8 cellular contexts compared by ENCODE assay signal in genomic region chr1:202144510-202145324, GRCh38. TPM values are rescaled to one million over a fixed set of nuclear protein-coding genes. Genes with fewer than 3 reads are reported as not detected.
DNase-seq lines count a peak whose midpoint lies in the region; ATAC-seq, FAIRE-seq and TF ChIP-seq lines count a peak whose summit lies in the region.

Gene ARL8A (minus strand): TSS chr1:202144737. CDS start chr1:202144572, 165 bp downstream.

- peak; percentile 80 to 81 for ATAC-seq in A549
- peak; percentile 64 for ATAC-seq in GM18505 (IDR thresholded peaks at IDR 0.05; ENCODE audit: unreplicated experiment)
- ATAC-seq in HG02970 (IDR thresholded peaks at IDR 0.05; ENCODE audit: low FRiP score, unreplicated experiment): peak; percentile 63
- peak; percentile 70 to 72 for ATAC-seq in stimulated activated naive B cell treated with anti-CD40 and anti-IgM and Interleukin-4, amounts not matched to agents 10 μg/mL and 1 μg/mL and 100 μg/mL, for 72 hours (replicated peaks)

- peak within 1 kb of the TSS; percentile 94 for H3K4me3 ChIP-seq in A549

- TF ChIP-seq RAD21 in A549 (conservative IDR thresholded peaks at IDR 0.05 in 1 of 2, IDR thresholded peaks at IDR 0.05 in 1 of 2): no peak

- TF ChIP-seq CTCF in A549 (IDR thresholded peaks at IDR 0.05): no peak

- peak within 1 kb of the TSS; percentile 95 to 98 for H3K27ac ChIP-seq in A549

- peaks cover 19 to 60% of the 10 kb centered on the region in 2 donors for H3K4me1 Mint-ChIP-seq in stimulated activated naive B cell treated with anti-CD40 and anti-IgM and Interleukin-4, amounts not matched to agents 10 μg/mL and 1 μg/mL and 100 μg/mL, for 72 hours

- no peaks in the 10 kb centered on the region for H3K9me3 Mint-ChIP-seq in stimulated activated naive B cell treated with anti-CD40 and anti-IgM and Interleukin-4, amounts not matched to agents 10 μg/mL and 1 μg/mL and 100 μg/mL, for 72 hours

- H3K27me3 Mint-ChIP-seq in stimulated activated naive B cell treated with anti-CD40 and anti-IgM and Interleukin-4, amounts not matched to agents 10 μg/mL and 1 μg/mL and 100 μg/mL, for 72 hours: no peaks in the 10 kb centered on the region

- TF ChIP-seq EP300 in A549 (IDR thresholded peaks at IDR 0.05): no peak

- H3K36me3 Mint-ChIP-seq in stimulated activated naive B cell treated with anti-CD40 and anti-IgM and Interleukin-4, amounts not matched to agents 10 μg/mL and 1 μg/mL and 100 μg/mL, for 72 hours: peaks cover 14 to 15% of the 10 kb centered on the region in 2 donors

- DNase-seq in A549 (ENCODE audit: low read depth in 1 of 2, low spot score in 1 of 2) (peak; percentile 36 to 68), NCI-H446 (lab: John Stamatoyannopoulos, UW) (peak; percentile 13 to 55), mesenteric fat pad (ENCODE audit: low spot score) (peak; percentile 94)
- DNase-seq in activated CD8-positive, alpha-beta memory T cell treated with anti-CD3 and anti-CD28 coated beads, Interleukin-2, amount 50 U/mL, for 48 hours: peak; percentile 86
- DNase-seq in stimulated activated naive B cell treated with anti-CD40 and anti-IgM and Interleukin-4, amounts not matched to agents 10 μg/mL and 1 μg/mL and 100 μg/mL, for 72 hours: peak; percentile 55

- peaks cover 13% of the 10 kb centered on the region; the same call in 2 of the 3 replicates for H3K4me1 ChIP-seq in A549

- peak within 1 kb of the TSS; percentile 91 to 93 for H3K4me3 Mint-ChIP-seq in stimulated activated naive B cell treated with anti-CD40 and anti-IgM and Interleukin-4, amounts not matched to agents 10 μg/mL and 1 μg/mL and 100 μg/mL, for 72 hours

- H3K27ac Mint-ChIP-seq in stimulated activated naive B cell treated with anti-CD40 and anti-IgM and Interleukin-4, amounts not matched to agents 10 μg/mL and 1 μg/mL and 100 μg/mL, for 72 hours: peak within 1 kb of the TSS; percentile 93

- no peak for FAIRE-seq in A549 (lab: Jason Lieb, UNC)

- 5% methylated on average over 20 of the region's 70 CpGs for WGBS in A549 (ENCODE audit: missing lambda C conversion rate)

- TF ChIP-seq POLR2A in A549 (IDR thresholded peaks at IDR 0.05; ENCODE audit: low read length) (peak; percentile 74), GM18505 (IDR thresholded peaks at IDR 0.05; ENCODE audit: borderline replicate concordance, extremely low read depth, insufficient read depth, insufficient read length) (peak; percentile 68)

- peak within 1 kb of the TSS; percentile 87 for H3K4me2 ChIP-seq in A549

- in situ Hi-C loops in endometrial microvascular endothelial cells (cut with HindIII; ENCODE audit: inconsistent ontology term, low pct_unique_long_range_greater_than_20kb, low sequenced_read_pairs): no loop called here

- POLR2A ChIA-PET in A549 (lab: Yijun Ruan, JAX): no interaction called here

- CTCF ChIA-PET in A549 (lab: Yijun Ruan, JAX): interaction anchor here (0.7 to 6.2 kb wide), 5 partner anchors 7 to 26 kb away, joined by 3 to 42 read pairs (median 4); no protein-coding TSS in a partner anchor

- no peaks in the 10 kb centered on the region for H3K9me3 ChIP-seq in A549

TF ChIP-seq in A549, 52 proteins besides CTCF, POLR2A, EP300 and RAD21:
- TF ChIP-seq PHF8 (IDR thresholded peaks at IDR 0.05; ENCODE audit: borderline replicate concordance, low read depth) (peak; percentile 54; the same call in 1 of the 2 replicates), SREBF2 (IDR thresholded peaks at IDR 0.05) (no peak), JUN (IDR thresholded peaks at IDR 0.05) (peak in 1 of 2 experiments; percentile 64; a peak in 1 of 5 replicates), MAFK (IDR thresholded peaks at IDR 0.05; ENCODE audit: partially characterized antibody) (no peak), ZNF302 (CRISPR knock-in tag; IDR thresholded peaks at IDR 0.05) (no peak), KDM1A (IDR thresholded peaks at IDR 0.05; ENCODE audit: low read depth) (no peak), MAX (IDR thresholded peaks at IDR 0.05) (peak; percentile 13; the same call in 1 of the 2 replicates), HOXB13 (CRISPR knock-in tag; IDR thresholded peaks at IDR 0.05; ENCODE audit: low read depth) (no peak), CEBPB (IDR thresholded peaks at IDR 0.05) (no peak)
- TF ChIP-seq, protein P1, sequence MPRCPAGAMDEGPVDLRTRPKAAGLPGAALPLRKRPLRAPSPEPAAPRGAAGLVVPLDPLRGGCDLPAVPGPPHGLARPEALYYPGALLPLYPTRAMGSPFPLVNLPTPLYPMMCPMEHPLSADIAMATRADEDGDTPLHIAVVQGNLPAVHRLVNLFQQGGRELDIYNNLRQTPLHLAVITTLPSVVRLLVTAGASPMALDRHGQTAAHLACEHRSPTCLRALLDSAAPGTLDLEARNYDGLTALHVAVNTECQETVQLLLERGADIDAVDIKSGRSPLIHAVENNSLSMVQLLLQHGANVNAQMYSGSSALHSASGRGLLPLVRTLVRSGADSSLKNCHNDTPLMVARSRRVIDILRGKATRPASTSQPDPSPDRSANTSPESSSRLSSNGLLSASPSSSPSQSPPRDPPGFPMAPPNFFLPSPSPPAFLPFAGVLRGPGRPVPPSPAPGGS (IDR thresholded peaks at IDR 0.05): peak; percentile 58; the same call in 1 of the 3 replicates

RNA-seq across cellular contexts. Expression of gene ARL8A, which starts in this region (rescaled TPM):
- polyA plus RNA-seq in A549 (2011; rRNA removed) (49.8 and 57.8 TPM in 2 replicates), A549 (2017; fragmentation: RNase III; extraction: RNeasy Plus Mini Kit Qiagen cat#74134 plus additional on column Dnase treatment) (18.0 to 25.6 TPM (median 23.4 TPM) in 3 replicates)
- 31.8 and 37.2 TPM in 2 replicates for polyA plus RNA-seq in A549 (2012; cell fraction: cytosol; rRNA removed)
- polyA plus RNA-seq in A549 (2012; cell fraction: nucleus; rRNA removed): 30.9 and 32.5 TPM in 2 replicates
- polyA minus RNA-seq in A549 (2011; rRNA and poly(A)+ RNA removed): 26.5 and 50.1 TPM in 2 replicates
- total RNA-seq in endometrial microvascular endothelial cells (ENCODE audit: inconsistent ontology term) (30.5 TPM), mesenteric fat pad (106 TPM)

Comparison
In these comparisons a context has a peak if more than half of its experiments do, and no peak if none do; other contexts are left out.
1. Peak in every context shown above with its lines: DNase-seq, ATAC-seq, H3K4me3 ChIP-seq and H3K27ac ChIP-seq.
2. DNase-seq: peak in every context shown above with its lines; median percentile 94 in mesenteric fat pad; 86 in activated CD8-positive, alpha-beta memory T cell treated with anti-CD3 and anti-CD28 coated beads, Interleukin-2, amount 50 U/mL, for 48 hours; 55 in stimulated activated naive B cell treated with anti-CD40 and anti-IgM and Interleukin-4, amounts not matched to agents 10 μg/mL and 1 μg/mL and 100 μg/mL, for 72 hours; 52 in A549; 34 in NCI-H446.